16 cellular contexts compared by ENCODE assay signal in the genomic region with DNA sequence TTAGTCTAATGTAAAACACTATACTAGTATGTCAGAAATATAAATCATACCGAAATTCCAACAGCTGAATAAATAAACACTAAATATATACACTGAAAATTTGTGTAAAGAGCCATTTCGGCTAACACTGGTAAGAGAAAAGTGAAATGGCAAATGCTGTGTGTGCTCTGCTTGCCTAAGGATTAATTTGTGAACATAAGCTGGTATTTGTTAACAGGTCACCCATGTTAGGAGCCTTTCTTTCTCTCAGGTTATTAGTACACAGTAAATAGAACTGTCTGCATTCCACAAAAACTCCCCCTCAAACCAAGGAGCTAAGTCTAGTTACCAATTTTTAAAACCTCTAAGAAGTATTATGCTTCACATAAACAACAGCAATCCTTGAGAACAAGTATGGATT. TPM values are rescaled to one million over a fixed set of nuclear protein-coding genes. Genes with fewer than 3 reads are reported as not detected.
A peak's percentile ranks its signal among the peaks of the same experiment; 100 is the strongest.
DNase-seq lines count a peak whose midpoint lies in the region; ATAC-seq and TF ChIP-seq lines count a peak whose summit lies in the region.
"Had no signal": no experiment of that assay in that cellular context is flagged by ENCODE, and none has a peak within 500 bp of the region (broad histone marks: within the 10 kb centered on the region; RNA-seq: fewer than 3 reads in every experiment).

No MANE protein-coding gene starts in this region.

- H3K27ac Mint-ChIP-seq in endothelial cell (ENCODE audit: unreplicated experiment) (peak overlapping the region; percentile 20), nephron progenitor cell (peak overlapping the region; percentile 77)
- H3K27ac Mint-ChIP-seq in activated naive CD4-positive, alpha-beta T cell treated with anti-CD3 and anti-CD28 coated beads, Interleukin-2, amount 50 U/mL, for 72 hours: peak overlapping the region in 1 of 2 donors; percentile 19
- H3K27ac Mint-ChIP-seq: T-helper 2 cell treated with Interferon-gamma antibody and Interleukin-4, amounts not matched to agents 5 μg/mL and 100 μg/mL, for 36 hours had no signal

- H3K27me3 ChIP-seq in left ventricle myocardium inferior (ENCODE audit: low read depth) (no peaks in the 10 kb centered on the region), upper lobe of left lung (no peaks in the 10 kb centered on the region)

- TF ChIP-seq CTCF in left ventricle myocardium inferior (IDR thresholded peaks at IDR 0.05; ENCODE audit: borderline replicate concordance): no peak
- TF ChIP-seq CTCF in endothelial cell (IDR thresholded peaks at IDR 0.05; ENCODE audit: unreplicated experiment): no peak
- no peak for TF ChIP-seq CTCF in nephron progenitor cell (IDR thresholded peaks at IDR 0.05)
- no peak for TF ChIP-seq CTCF in upper lobe of left lung (IDR thresholded peaks at IDR 0.05)

- TF ChIP-seq EP300 in upper lobe of left lung (IDR thresholded peaks at IDR 0.05): no peak

- H3K4me3 Mint-ChIP-seq in endothelial cell (ENCODE audit: unreplicated experiment) (no peak overlapping the region), nephron progenitor cell (no peak overlapping the region)
- H3K4me3 Mint-ChIP-seq: activated CD8-positive, alpha-beta T cell treated with anti-CD3 and anti-CD28 coated beads for 36 hours; T-helper 2 cell treated with Interferon-gamma antibody and Interleukin-4, amounts not matched to agents 5 μg/mL and 100 μg/mL, for 36 hours had no signal

- H3K36me3 ChIP-seq in left ventricle myocardium inferior (no peaks in the 10 kb centered on the region), upper lobe of left lung (no peaks in the 10 kb centered on the region)

- no peak for TF ChIP-seq POLR2A in upper lobe of left lung (IDR thresholded peaks at IDR 0.05)

- no peak overlapping the region for H3K4me3 ChIP-seq in left ventricle myocardium inferior
- H3K4me3 ChIP-seq in upper lobe of left lung: no peak overlapping the region
- H3K4me3 ChIP-seq: skin epidermis had no signal

- intact Hi-C loops in left ventricle myocardium inferior (cut with micrococcal nuclease) (no loop called here), Right ventricle myocardium inferior (cut with DNase I) (no loop called here)

- H3K36me3 Mint-ChIP-seq in endothelial cell (ENCODE audit: low read depth, unreplicated experiment) (no peaks in the 10 kb centered on the region), nephron progenitor cell (ENCODE audit: low read depth) (peaks cover 37% of the 10 kb centered on the region)
- no peaks in the 10 kb centered on the region for H3K36me3 Mint-ChIP-seq in activated naive CD4-positive, alpha-beta T cell treated with anti-CD3 and anti-CD28 coated beads, Interleukin-2, amount 50 U/mL, for 72 hours

- H3K4me1 Mint-ChIP-seq in endothelial cell (ENCODE audit: unreplicated experiment) (peaks cover 31% of the 10 kb centered on the region), nephron progenitor cell (peaks cover 5% of the 10 kb centered on the region)

- H3K27me3 Mint-ChIP-seq in endothelial cell (ENCODE audit: unreplicated experiment) (peaks cover 6% of the 10 kb centered on the region), nephron progenitor cell (ENCODE audit: low read depth, poor library complexity) (no peaks in the 10 kb centered on the region)
- H3K27me3 Mint-ChIP-seq: activated CD8-positive, alpha-beta T cell treated with anti-CD3 and anti-CD28 coated beads for 36 hours had no signal

- H3K27ac ChIP-seq in left ventricle myocardium inferior (replicated peaks) (peak overlapping the region; percentile 26), upper lobe of left lung (peak overlapping the region in 3 of 4 donors; percentile 4 to 20 (median 13))

- DNase-seq in left ventricle myocardium inferior (no peak), Right ventricle myocardium inferior (ENCODE audit: missing footprints) (no peak), endothelial cell (ENCODE audit: low spot score) (no peak), nephron progenitor cell (no peak), upper lobe of left lung (no peak), NCI-H774 (lab: John Stamatoyannopoulos, UW) (no peak)
- no peak for DNase-seq in activated naive CD4-positive, alpha-beta T cell treated with anti-CD3 and anti-CD28 coated beads, Interleukin-2, amount 50 U/mL, for 72 hours (ENCODE audit: low spot score in 2 of 2)
- DNase-seq: activated CD8-positive, alpha-beta T cell treated with anti-CD3 and anti-CD28 coated beads for 36 hours; activated naive CD4-positive, alpha-beta T cell treated with Interleukin-2 at 50 U/mL for 16 hours; Calu3; central memory CD4-positive, alpha-beta T cell; NCI-H2171 treated with DMSO at 0.1 percent for 48 hours; OCI-M1 had no signal

- H3K4me1 ChIP-seq in left ventricle myocardium inferior: peaks cover 49% of the 10 kb centered on the region
- H3K4me1 ChIP-seq in upper lobe of left lung: peaks cover 15 to 32% (median 21%) of the 10 kb centered on the region in 4 donors

- H3K9me3 ChIP-seq in left ventricle myocardium inferior (replicated peaks): no peaks in the 10 kb centered on the region
- no peaks in the 10 kb centered on the region for H3K9me3 ChIP-seq in upper lobe of left lung

- ATAC-seq in Right ventricle myocardium inferior: no peak
- no peak for ATAC-seq in upper lobe of left lung (ENCODE audit: low FRiP score in 2 of 2)
- no peak for ATAC-seq in activated naive CD4-positive, alpha-beta T cell treated with anti-CD3 and anti-CD28 coated beads, Interleukin-2, amount 50 U/mL, for 72 hours
- ATAC-seq in activated CD4-positive, CD25-positive, alpha-beta regulatory T cell treated with anti-CD3 and anti-CD28 coated beads, Interleukin-2, amount 50 U/mL, for 24 hours: no peak
- ATAC-seq: activated CD8-positive, alpha-beta T cell treated with anti-CD3 and anti-CD28 coated beads for 36 hours had no signal

- no peaks in the 10 kb centered on the region for H3K9me3 Mint-ChIP-seq in endothelial cell (ENCODE audit: unreplicated experiment)
- H3K9me3 Mint-ChIP-seq in nephron progenitor cell: peaks cover 7% of the 10 kb centered on the region
- no peaks in the 10 kb centered on the region for H3K9me3 Mint-ChIP-seq in activated naive CD4-positive, alpha-beta T cell treated with anti-CD3 and anti-CD28 coated beads, Interleukin-2, amount 50 U/mL, for 72 hours
- H3K9me3 Mint-ChIP-seq: activated CD8-positive, alpha-beta T cell treated with anti-CD3 and anti-CD28 coated beads for 36 hours; T-helper 2 cell treated with Interferon-gamma antibody and Interleukin-4, amounts not matched to agents 5 μg/mL and 100 μg/mL, for 36 hours had no signal

- WGBS in upper lobe of left lung, 2 donors: 48 to 75% methylated on average over 2 of the region's 2 CpGs

RNA-seq across cellular contexts. Expression of a gene that starts 27.0 kb away (rescaled TPM):
- total RNA-seq in left ventricle myocardium inferior (19.0 TPM), Right ventricle myocardium inferior (28.0 TPM), endothelial cell (ENCODE audit: unreplicated experiment) (163 TPM), upper lobe of left lung (100 to 1,000 TPM in 2 of 6 donors, 10 to 100 TPM in 4; 67.1 to 132 (median 81.2) TPM)
- total RNA-seq in activated naive CD4-positive, alpha-beta T cell treated with anti-CD3 and anti-CD28 coated beads, Interleukin-2, amount 50 U/mL, for 72 hours: 100 to 1,000 TPM in 1 of 2 donors, 10 to 100 TPM in 1; 84.6 to 134 TPM
